ENCODE assay signal across 1 cellular context in the genomic region with DNA sequence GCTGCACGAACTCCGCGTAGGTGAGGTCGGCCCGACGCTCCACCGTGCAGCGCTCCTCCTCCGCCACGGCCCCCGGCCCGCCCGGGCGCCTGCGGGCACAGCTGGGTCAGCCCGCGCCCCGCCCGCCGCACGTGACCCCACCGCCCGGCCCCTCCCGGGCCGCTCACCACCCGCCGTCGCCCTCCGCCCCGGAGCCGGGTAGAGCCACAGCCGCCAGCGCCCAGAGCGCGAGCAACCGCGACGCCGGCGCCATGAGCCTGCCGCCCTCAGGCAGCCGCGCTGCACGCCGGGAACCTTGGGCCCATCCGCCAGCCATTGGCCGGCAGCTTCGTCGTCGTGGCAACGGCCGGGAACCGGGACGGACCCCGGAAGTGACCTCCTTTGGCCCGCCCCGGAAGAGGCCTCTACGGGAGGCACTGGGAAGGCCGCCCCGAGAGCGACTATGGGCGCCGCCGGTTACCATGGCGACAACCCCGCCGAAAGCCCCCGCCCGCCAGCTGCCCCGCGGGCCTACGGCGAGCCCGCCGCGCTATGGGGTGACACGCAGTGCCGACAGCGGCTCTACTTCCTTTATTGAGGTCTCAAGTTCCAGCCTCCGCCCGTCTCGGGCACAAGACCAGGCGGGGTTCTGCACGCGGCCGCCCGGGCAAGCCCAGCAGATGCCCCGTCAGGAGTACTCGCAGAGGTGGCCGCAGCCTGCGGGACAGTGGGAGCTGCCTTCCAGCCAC.
A peak's percentile ranks its signal among the peaks of the same experiment; 100 is the strongest.
TF ChIP-seq lines count a peak whose summit lies in the region.

A gene with protein sequence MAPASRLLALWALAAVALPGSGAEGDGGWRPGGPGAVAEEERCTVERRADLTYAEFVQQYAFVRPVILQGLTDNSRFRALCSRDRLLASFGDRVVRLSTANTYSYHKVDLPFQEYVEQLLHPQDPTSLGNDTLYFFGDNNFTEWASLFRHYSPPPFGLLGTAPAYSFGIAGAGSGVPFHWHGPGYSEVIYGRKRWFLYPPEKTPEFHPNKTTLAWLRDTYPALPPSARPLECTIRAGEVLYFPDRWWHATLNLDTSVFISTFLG (minus strand): TSS at position 268 of the 728 bp plus-strand sequence. CDS start 15 bp downstream, at position 253.

TF ChIP-seq in GM12878, 131 proteins besides CTCF, POLR2A, EP300 and RAD21 (continued from another document):
- TF ChIP-seq, protein P1, sequence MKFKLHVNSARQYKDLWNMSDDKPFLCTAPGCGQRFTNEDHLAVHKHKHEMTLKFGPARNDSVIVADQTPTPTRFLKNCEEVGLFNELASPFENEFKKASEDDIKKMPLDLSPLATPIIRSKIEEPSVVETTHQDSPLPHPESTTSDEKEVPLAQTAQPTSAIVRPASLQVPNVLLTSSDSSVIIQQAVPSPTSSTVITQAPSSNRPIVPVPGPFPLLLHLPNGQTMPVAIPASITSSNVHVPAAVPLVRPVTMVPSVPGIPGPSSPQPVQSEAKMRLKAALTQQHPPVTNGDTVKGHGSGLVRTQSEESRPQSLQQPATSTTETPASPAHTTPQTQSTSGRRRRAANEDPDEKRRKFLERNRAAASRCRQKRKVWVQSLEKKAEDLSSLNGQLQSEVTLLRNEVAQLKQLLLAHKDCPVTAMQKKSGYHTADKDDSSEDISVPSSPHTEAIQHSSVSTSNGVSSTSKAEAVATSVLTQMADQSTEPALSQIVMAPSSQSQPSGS (IDR thresholded peaks at IDR 0.05; ENCODE audit: low read length) = no peak; the same call in 1 of the 2 replicates
- no peak for TF ChIP-seq NFIC (IDR thresholded peaks at IDR 0.05; ENCODE audit: low read depth, low read length)
- TF ChIP-seq MYB (IDR thresholded peaks at IDR 0.05; ENCODE audit: borderline replicate concordance, low read depth, low read length) = no peak
- TF ChIP-seq SP1 (IDR thresholded peaks at IDR 0.05; ENCODE audit: low read depth, low read length) = peak; percentile 66
- TF ChIP-seq, protein P2, sequence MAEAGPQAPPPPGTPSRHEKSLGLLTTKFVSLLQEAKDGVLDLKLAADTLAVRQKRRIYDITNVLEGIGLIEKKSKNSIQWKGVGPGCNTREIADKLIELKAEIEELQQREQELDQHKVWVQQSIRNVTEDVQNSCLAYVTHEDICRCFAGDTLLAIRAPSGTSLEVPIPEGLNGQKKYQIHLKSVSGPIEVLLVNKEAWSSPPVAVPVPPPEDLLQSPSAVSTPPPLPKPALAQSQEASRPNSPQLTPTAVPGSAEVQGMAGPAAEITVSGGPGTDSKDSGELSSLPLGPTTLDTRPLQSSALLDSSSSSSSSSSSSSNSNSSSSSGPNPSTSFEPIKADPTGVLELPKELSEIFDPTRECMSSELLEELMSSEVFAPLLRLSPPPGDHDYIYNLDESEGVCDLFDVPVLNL (IDR thresholded peaks at IDR 0.05; ENCODE audit: low read depth, low read length) = no peak
- TF ChIP-seq, protein P3, sequence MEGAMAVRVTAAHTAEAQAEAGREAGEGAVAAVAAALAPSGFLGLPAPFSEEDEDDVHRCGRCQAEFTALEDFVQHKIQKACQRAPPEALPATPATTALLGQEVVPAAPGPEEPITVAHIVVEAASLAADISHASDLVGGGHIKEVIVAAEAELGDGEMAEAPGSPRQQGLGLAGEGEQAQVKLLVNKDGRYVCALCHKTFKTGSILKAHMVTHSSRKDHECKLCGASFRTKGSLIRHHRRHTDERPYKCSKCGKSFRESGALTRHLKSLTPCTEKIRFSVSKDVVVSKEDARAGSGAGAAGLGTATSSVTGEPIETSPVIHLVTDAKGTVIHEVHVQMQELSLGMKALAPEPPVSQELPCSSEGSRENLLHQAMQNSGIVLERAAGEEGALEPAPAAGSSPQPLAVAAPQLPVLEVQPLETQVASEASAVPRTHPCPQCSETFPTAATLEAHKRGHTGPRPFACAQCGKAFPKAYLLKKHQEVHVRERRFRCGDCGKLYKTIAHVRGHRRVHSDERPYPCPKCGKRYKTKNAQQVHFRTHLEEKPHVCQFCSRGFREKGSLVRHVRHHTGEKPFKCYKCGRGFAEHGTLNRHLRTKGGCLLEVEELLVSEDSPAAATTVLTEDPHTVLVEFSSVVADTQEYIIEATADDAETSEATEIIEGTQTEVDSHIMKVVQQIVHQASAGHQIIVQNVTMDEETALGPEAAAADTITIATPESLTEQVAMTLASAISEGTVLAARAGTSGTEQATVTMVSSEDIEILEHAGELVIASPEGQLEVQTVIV (IDR thresholded peaks at IDR 0.05; ENCODE audit: borderline replicate concordance, partially characterized antibody) = peak; percentile 77
- TF ChIP-seq GATAD2B (conservative IDR thresholded peaks at IDR 0.05; ENCODE audit: low read depth) = peak; percentile 52; the same call in 1 of the 2 replicates
- TF ChIP-seq, protein P4, sequence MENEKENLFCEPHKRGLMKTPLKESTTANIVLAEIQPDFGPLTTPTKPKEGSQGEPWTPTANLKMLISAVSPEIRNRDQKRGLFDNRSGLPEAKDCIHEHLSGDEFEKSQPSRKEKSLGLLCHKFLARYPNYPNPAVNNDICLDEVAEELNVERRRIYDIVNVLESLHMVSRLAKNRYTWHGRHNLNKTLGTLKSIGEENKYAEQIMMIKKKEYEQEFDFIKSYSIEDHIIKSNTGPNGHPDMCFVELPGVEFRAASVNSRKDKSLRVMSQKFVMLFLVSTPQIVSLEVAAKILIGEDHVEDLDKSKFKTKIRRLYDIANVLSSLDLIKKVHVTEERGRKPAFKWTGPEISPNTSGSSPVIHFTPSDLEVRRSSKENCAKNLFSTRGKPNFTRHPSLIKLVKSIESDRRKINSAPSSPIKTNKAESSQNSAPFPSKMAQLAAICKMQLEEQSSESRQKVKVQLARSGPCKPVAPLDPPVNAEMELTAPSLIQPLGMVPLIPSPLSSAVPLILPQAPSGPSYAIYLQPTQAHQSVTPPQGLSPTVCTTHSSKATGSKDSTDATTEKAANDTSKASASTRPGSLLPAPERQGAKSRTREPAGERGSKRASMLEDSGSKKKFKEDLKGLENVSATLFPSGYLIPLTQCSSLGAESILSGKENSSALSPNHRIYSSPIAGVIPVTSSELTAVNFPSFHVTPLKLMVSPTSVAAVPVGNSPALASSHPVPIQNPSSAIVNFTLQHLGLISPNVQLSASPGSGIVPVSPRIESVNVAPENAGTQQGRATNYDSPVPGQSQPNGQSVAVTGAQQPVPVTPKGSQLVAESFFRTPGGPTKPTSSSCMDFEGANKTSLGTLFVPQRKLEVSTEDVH (IDR thresholded peaks at IDR 0.05; ENCODE audit: low read depth, partially characterized antibody) = no peak
- no peak for TF ChIP-seq CEBPB (IDR thresholded peaks at IDR 0.05; ENCODE audit: borderline replicate concordance in 1 of 2, low read depth in 2 of 2, low read length in 2 of 2)
- peak; percentile 92 for TF ChIP-seq CREB1 (IDR thresholded peaks at IDR 0.05; ENCODE audit: low read depth)
- no peak for TF ChIP-seq MTA3 (IDR thresholded peaks at IDR 0.05; ENCODE audit: borderline replicate concordance, low read length)
- TF ChIP-seq FOS (IDR thresholded peaks at IDR 0.05; ENCODE audit: borderline replicate concordance, extremely low read depth, insufficient read length) = no peak
- no peak for TF ChIP-seq TBL1XR1 (IDR thresholded peaks at IDR 0.05; ENCODE audit: low read depth, low read length)
- TF ChIP-seq, protein P5, sequence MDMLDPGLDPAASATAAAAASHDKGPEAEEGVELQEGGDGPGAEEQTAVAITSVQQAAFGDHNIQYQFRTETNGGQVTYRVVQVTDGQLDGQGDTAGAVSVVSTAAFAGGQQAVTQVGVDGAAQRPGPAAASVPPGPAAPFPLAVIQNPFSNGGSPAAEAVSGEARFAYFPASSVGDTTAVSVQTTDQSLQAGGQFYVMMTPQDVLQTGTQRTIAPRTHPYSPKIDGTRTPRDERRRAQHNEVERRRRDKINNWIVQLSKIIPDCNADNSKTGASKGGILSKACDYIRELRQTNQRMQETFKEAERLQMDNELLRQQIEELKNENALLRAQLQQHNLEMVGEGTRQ (IDR thresholded peaks at IDR 0.05; ENCODE audit: borderline replicate concordance, low read depth, low read length) = no peak
- TF ChIP-seq JUNB (IDR thresholded peaks at IDR 0.05) = no peak
- TF ChIP-seq NRF1 (conservative IDR thresholded peaks at IDR 0.05; ENCODE audit: low read depth, low read length) = no peak
- TF ChIP-seq HDAC2 (IDR thresholded peaks at IDR 0.05) = no peak
- TF ChIP-seq TCF3 (IDR thresholded peaks at IDR 0.05; ENCODE audit: borderline replicate concordance, insufficient read depth, low read depth, low read length) = peak; percentile 26; the same call in 1 of the 2 replicates
